Comparison of ENCODE assay signal across 27 cellular contexts in the genomic region with DNA sequence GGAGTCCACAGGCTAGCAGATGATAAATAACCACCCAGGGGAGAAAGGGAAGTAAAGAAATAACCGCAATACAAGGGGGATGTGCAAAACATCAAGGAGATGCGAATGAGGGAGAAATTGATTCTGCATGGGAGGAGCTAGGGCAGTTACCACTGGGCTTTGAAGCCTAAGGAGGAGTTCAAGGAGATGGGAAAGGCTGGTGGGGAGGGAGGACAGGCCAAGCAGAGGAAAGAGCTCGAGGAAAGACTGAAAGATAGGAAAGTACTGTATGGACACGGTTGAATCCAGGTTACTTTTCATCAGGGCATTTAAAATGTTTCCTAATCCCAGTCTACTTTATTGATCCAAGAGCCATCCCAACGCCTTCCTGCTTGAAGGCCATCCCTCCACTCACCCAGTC. TPM values are rescaled to one million over a fixed set of nuclear protein-coding genes. Genes with fewer than 3 reads are reported as not detected.
DNase-seq lines count a peak whose midpoint lies in the region; ATAC-seq, FAIRE-seq and TF ChIP-seq lines count a peak whose summit lies in the region.
"Had no signal": no experiment of that assay in that cellular context is flagged by ENCODE, and none has a peak within 500 bp of the region (broad histone marks: within the 10 kb centered on the region; RNA-seq: fewer than 3 reads in every experiment).

No MANE protein-coding gene starts in this region.

- CTCF ChIA-PET in AG04450 (lab: Charles Lee) (interaction anchor here (1.1 kb wide), 1 partner anchor 14 kb away, joined by 3 read pairs; no protein-coding TSS in a partner anchor), PC-3 (lab: Charles Lee) (interaction anchor here (0.6 kb wide), 1 partner anchor 106 kb away, joined by 3 read pairs; no protein-coding TSS in a partner anchor)

- DNase-seq in AG04450 (ENCODE audit: low read depth, low spot score) = no peak
- DNase-seq in HFFc6 = no peak
- no peak for DNase-seq in PC-3
- DNase-seq in fibroblast of lung (ENCODE audit: low read depth in 2 of 2) = no peak
- no peak for DNase-seq in HAP-1 (ENCODE audit: low spot score in 2 of 2)
- DNase-seq in frontal cortex (ENCODE audit: low spot score in 2 of 2) = no peak
- no peak for DNase-seq in glomerular visceral epithelial cell (ENCODE audit: extremely low spot score)
- no peak for DNase-seq in Peyer's patch
- DNase-seq: activated CD4-positive, alpha-beta T cell treated with anti-CD3 and anti-CD28 coated beads for 1 hour; activated CD8-positive, alpha-beta T cell treated with anti-CD3 and anti-CD28 coated beads, Interleukin-2, amount 10 ng/mL, durations not matched to agents 7 days and 5 days; activated effector memory CD4-positive, alpha-beta T cell treated with Interleukin-2 at 50 U/mL for 16 hours; activated T-cell treated with anti-CD3 and anti-CD28 coated beads for 4 hours; CD4-positive, CD25-positive, alpha-beta regulatory T cell; foreskin melanocyte; islet precursor cell; lower lobe of right lung; NCI-H1694; NCI-H2171 treated with DMSO at 0.1 percent for 48 hours; NCI-H526; sigmoid colon; stimulated activated CD4-positive, alpha-beta T cell treated with anti-CD3 and anti-CD28 coated beads, Interleukin-15, amount 100 ng/mL, for 24 hours had no signal

- peak overlapping the region; percentile 0; the same call in 1 of the 2 replicates for H3K27ac Mint-ChIP-seq in HFFc6
- H3K27ac Mint-ChIP-seq: activated CD8-positive, alpha-beta T cell treated with anti-CD3 and anti-CD28 coated beads, Interleukin-2, amount 10 ng/mL, durations not matched to agents 7 days and 5 days; CD4-positive, CD25-positive, alpha-beta regulatory T cell; stimulated activated naive CD8-positive, alpha-beta T cell treated with anti-CD3 and anti-CD28 coated beads, Interleukin-15, Interleukin-2, amounts not matched to agents 100 ng/mL and 50 ng/mL, for 24 hours; T-helper 1 cell treated with Interleukin-12 subunit alpha and Interleukin-12 subunit beta and Interleukin-4 antibody, amounts not matched to agents 30 μg/mL and 1 μg/mL, for 36 hours had no signal

- H3K4me1 ChIP-seq in PC-3 (ENCODE audit: insufficient read depth, low read length) = peaks cover 48% of the 10 kb centered on the region
- no peaks in the 10 kb centered on the region for H3K4me1 ChIP-seq in fibroblast of lung (ENCODE audit: control insufficient read depth, extremely low read depth, insufficient read depth, low read length)
- 0 out of 2 replicates have a peak, but pooled peaks cover 2% of the 10 kb centered on the region for H3K4me1 ChIP-seq in HAP-1
- H3K4me1 ChIP-seq in Peyer's patch = peaks cover 0 to 7% (median 0%) of the 10 kb centered on the region in 4 donors

- intact Hi-C loops in PC-3 (cut with micrococcal nuclease) = loop anchor here (5.0 to 10.0 kb wide), 2 partner anchors 223 to 684 kb away; a partner anchor contains a TSS

- peaks cover 18% of the 10 kb centered on the region for H3F3A ChIP-seq in PC-3 (ENCODE audit: low read length, unreplicated experiment)

- in situ Hi-C loops in HAP-1 (cut with MboI; ENCODE audit: low sequenced_read_pairs) = loop anchor here (5.0 kb wide), 1 partner anchor 324 kb away; no protein-coding TSS in a partner anchor

- H2AFZ ChIP-seq in PC-3 (ENCODE audit: low read length) (no peak overlapping the region), fibroblast of lung (ENCODE audit: low read length) (no peak overlapping the region)

- H3K9ac ChIP-seq in PC-3 (ENCODE audit: low read length) (peak overlapping the region; percentile 100; the same call in 1 of the 2 replicates), fibroblast of lung (ENCODE audit: insufficient read depth, low read length) (no peak overlapping the region)

- peaks cover 72% of the 10 kb centered on the region for H3K79me2 ChIP-seq in PC-3 (ENCODE audit: low read length)
- peaks cover 63% of the 10 kb centered on the region for H3K79me2 ChIP-seq in fibroblast of lung (ENCODE audit: control insufficient read depth, insufficient read depth, low read length)

- no TSS peak for BruUV-seq in PC-3 (replicated peaks; lab: Mats Ljungman, UMichigan)

- no peaks in the 10 kb centered on the region for H3K9me2 ChIP-seq in PC-3 (replicated peaks; ENCODE audit: low read length)

- H3K27me3 ChIP-seq in AG04450 (ENCODE audit: control insufficient read depth, insufficient read depth, low read length) (no peaks in the 10 kb centered on the region), PC-3 (ENCODE audit: low read length) (no peaks in the 10 kb centered on the region), fibroblast of lung (ENCODE audit: control insufficient read depth, insufficient read depth, low read length) (no peaks in the 10 kb centered on the region), HAP-1 (ENCODE audit: low read depth) (no peaks in the 10 kb centered on the region), Peyer's patch (no peaks in the 10 kb centered on the region)
- H3K27me3 ChIP-seq: SJSA1 had no signal

- no peak for ATAC-seq in PC-3
- ATAC-seq: activated CD8-positive, alpha-beta T cell treated with anti-CD3 and anti-CD28 coated beads, Interleukin-2, amount 10 ng/mL, durations not matched to agents 7 days and 5 days; K562; lower lobe of right lung had no signal

- TF ChIP-seq POLR2A in Peyer's patch (IDR thresholded peaks at IDR 0.05) = no peak

- POLR2A ChIA-PET in AG04450 (lab: Yijun Ruan, JAX) = no interaction called here
- POLR2A ChIA-PET in PC-3 (lab: Charles Lee; ENCODE audit: unreplicated experiment) = no interaction called here

- H3K4me1 Mint-ChIP-seq in HFFc6 (ENCODE audit: low read depth) = peaks cover 42% of the 10 kb centered on the region

- peaks cover 6% of the 10 kb centered on the region; the same call in 1 of the 2 replicates for H3K9me3 ChIP-seq in AG04450 (ENCODE audit: control insufficient read depth, insufficient read depth, low read length)
- H3K9me3 ChIP-seq in PC-3 (ENCODE audit: low read length) = no peaks in the 10 kb centered on the region
- H3K9me3 ChIP-seq in fibroblast of lung (ENCODE audit: control insufficient read depth, insufficient read depth, low read depth, low read length) = no peaks in the 10 kb centered on the region
- no peaks in the 10 kb centered on the region for H3K9me3 ChIP-seq in HAP-1
- H3K9me3 ChIP-seq in Peyer's patch = no peaks in the 10 kb centered on the region
- H3K9me3 ChIP-seq: lower lobe of right lung, sigmoid colon, SJSA1, tibial nerve had no signal

- peaks cover 22% of the 10 kb centered on the region; the same call in 1 of the 2 replicates for H3K36me3 Mint-ChIP-seq in HFFc6 (ENCODE audit: low read depth)
- H3K36me3 Mint-ChIP-seq: CD4-positive, CD25-positive, alpha-beta regulatory T cell had no signal

- H3K4me3 ChIP-seq in AG04450 (ENCODE audit: low read depth, low read length) = peak overlapping the region; percentile 20; the same call in 1 of the 2 replicates
- H3K4me3 ChIP-seq in PC-3 (ENCODE audit: low read length) = peak overlapping the region; percentile 81
- no peak overlapping the region for H3K4me3 ChIP-seq in fibroblast of lung (replicated peaks in 1 of 4; ENCODE audit: control extremely low read depth in 1 of 4, insufficient read depth in 1 of 4, low read depth in 3 of 4, low read length in 4 of 4)
- H3K4me3 ChIP-seq in HAP-1 = no peak overlapping the region
- no peak overlapping the region for H3K4me3 ChIP-seq in Peyer's patch
- H3K4me3 ChIP-seq: K562, lower lobe of right lung, sigmoid colon, SJSA1, tibial nerve had no signal

- H4K20me1 ChIP-seq in PC-3 (ENCODE audit: low read length) (peaks cover 8% of the 10 kb centered on the region; the same call in 1 of the 2 replicates), fibroblast of lung (ENCODE audit: control insufficient read depth, extremely low read depth, insufficient read depth, low read length) (no peaks in the 10 kb centered on the region)

- peaks cover 6% of the 10 kb centered on the region for H3K27me3 Mint-ChIP-seq in HFFc6 (ENCODE audit: insufficient read depth)

- peaks cover 18% of the 10 kb centered on the region for H3K36me3 ChIP-seq in PC-3 (ENCODE audit: low read depth, low read length)
- peaks cover 2% of the 10 kb centered on the region for H3K36me3 ChIP-seq in fibroblast of lung (ENCODE audit: control insufficient read depth, insufficient read depth, low read length)
- no peaks in the 10 kb centered on the region for H3K36me3 ChIP-seq in HAP-1 (replicated peaks)
- no peaks in the 10 kb centered on the region for H3K36me3 ChIP-seq in Peyer's patch
- H3K36me3 ChIP-seq: lower lobe of right lung, sigmoid colon, tibial nerve had no signal

- peak overlapping the region; percentile 92 for H3K4me2 ChIP-seq in PC-3 (ENCODE audit: low read length)
- H3K4me2 ChIP-seq in fibroblast of lung (ENCODE audit: extremely low read depth, insufficient read depth, low read length) = peak overlapping the region; percentile 32

- H3K4me3 Mint-ChIP-seq in HFFc6 = no peak overlapping the region
- H3K4me3 Mint-ChIP-seq: activated CD8-positive, alpha-beta T cell treated with anti-CD3 and anti-CD28 coated beads, Interleukin-2, amount 10 ng/mL, durations not matched to agents 7 days and 5 days; CD4-positive, CD25-positive, alpha-beta regulatory T cell; stimulated activated naive CD8-positive, alpha-beta T cell treated with anti-CD3 and anti-CD28 coated beads, Interleukin-15, Interleukin-2, amounts not matched to agents 100 ng/mL and 50 ng/mL, for 24 hours; T-helper 1 cell treated with Interleukin-12 subunit alpha and Interleukin-12 subunit beta and Interleukin-4 antibody, amounts not matched to agents 30 μg/mL and 1 μg/mL, for 36 hours had no signal

- no peak for FAIRE-seq in frontal cortex (lab: Jason Lieb, UNC)
- FAIRE-seq: D721Med, K562 had no signal

- TF ChIP-seq CTCF in AG04450 (IDR thresholded peaks at IDR 0.05; ENCODE audit: low read depth, low read length) (no peak), HFFc6 (IDR thresholded peaks at IDR 0.05) (no peak), PC-3 (conservative IDR thresholded peaks at IDR 0.05; ENCODE audit: low read depth, low read length) (no peak), fibroblast of lung (conservative IDR thresholded peaks at IDR 0.05 in 1 of 2, IDR thresholded peaks at IDR 0.05 in 1 of 2; ENCODE audit: low read depth in 1 of 2, low read length in 2 of 2) (no peak), Peyer's patch (IDR thresholded peaks at IDR 0.05) (no peak)

- no peaks in the 10 kb centered on the region for H3K9me3 Mint-ChIP-seq in HFFc6
- H3K9me3 Mint-ChIP-seq: stimulated activated naive CD8-positive, alpha-beta T cell treated with anti-CD3 and anti-CD28 coated beads, Interleukin-15, Interleukin-2, amounts not matched to agents 100 ng/mL and 50 ng/mL, for 24 hours; T-helper 1 cell treated with Interleukin-12 subunit alpha and Interleukin-12 subunit beta and Interleukin-4 antibody, amounts not matched to agents 30 μg/mL and 1 μg/mL, for 36 hours had no signal

- H3K27ac ChIP-seq in AG04450 (ENCODE audit: low read depth, low read length) (no peak overlapping the region), PC-3 (ENCODE audit: low read length) (peak overlapping the region; percentile 96), fibroblast of lung (ENCODE audit: insufficient read depth, low read length) (no peak overlapping the region), Peyer's patch (no peak overlapping the region)
- H3K27ac ChIP-seq: lower lobe of right lung, sigmoid colon, SJSA1, tibial nerve had no signal

RNA-seq across cellular contexts. Expression of a gene that starts 2.6 kb away (rescaled TPM):
- polyA plus RNA-seq in AG04450 (2011; rRNA removed) = 45.8 and 57.2 TPM in 2 replicates
- polyA minus RNA-seq in AG04450 (2011; rRNA and poly(A)+ RNA removed) = 87.6 and 111 TPM in 2 replicates
- 10 to 100 TPM; 32.7 to 39.1 (median 36.4) TPM for total RNA-seq in HFFc6 (2021; fragmentation: NEBNext Ultra II Directional; extraction: Animal tissue kit (Norgen Biotek cat#: 25700))
- 29.0 and 39.3 TPM in 2 replicates for total RNA-seq in PC-3 (2014; rRNA removed)
- 58.0 and 95.5 TPM in 2 replicates for total RNA-seq in fibroblast of lung
- 36.6 and 43.1 TPM in 2 replicates for polyA plus RNA-seq in fibroblast of lung
- polyA plus RNA-seq in fibroblast of lung (2012) = 47.2 and 71.9 TPM in 2 replicates
- 88.2 and 129 TPM in 2 replicates for polyA minus RNA-seq in fibroblast of lung (ENCODE audit: low replicate concordance)
- 1.6 TPM for total RNA-seq in frontal cortex
- 10 to 100 TPM; 10.7 to 59.5 (median 49.0) TPM for total RNA-seq in Peyer's patch
- total RNA-seq: activated CD8-positive, alpha-beta T cell treated with anti-CD3 and anti-CD28 coated beads, Interleukin-2, amount 10 ng/mL, durations not matched to agents 7 days and 5 days; CD4-positive, CD25-positive, alpha-beta regulatory T cell had no signal
- polyA plus RNA-seq: CD4-positive, CD25-positive, alpha-beta regulatory T cell had no signal

Comparison
In these comparisons a context has a peak if more than half of its experiments do, and no peak if none do; other contexts are left out.
1. H3K4me3 ChIP-seq: peak in AG04450 (single experiment) and PC-3 (single experiment); none in fibroblast of lung (0 of 4), HAP-1 (single experiment) and Peyer's patch (0 of 4).